ENCODE assay signal across 26 cellular contexts in genomic region chr7:3289996-3290395, GRCh38. TPM values are rescaled to one million over a fixed set of nuclear protein-coding genes. Genes with fewer than 3 reads are reported as not detected.
DNase-seq lines count a peak whose midpoint lies in the region; ATAC-seq and TF ChIP-seq lines count a peak whose summit lies in the region.
"Had no signal": no experiment of that assay in that cellular context is flagged by ENCODE, and none has a peak within 500 bp of the region (broad histone marks: within the 10 kb centered on the region; RNA-seq: fewer than 3 reads in every experiment).

No MANE protein-coding gene starts in this region.

- H3K79me2 ChIP-seq in Karpas-422 (ENCODE audit: low read length), result no peaks in the 10 kb centered on the region

- TF ChIP-seq CTCF in astrocyte of the cerebellum (IDR thresholded peaks at IDR 0.05; ENCODE audit: low read depth, low read length, missing control alignments) (no peak), heart left ventricle (IDR thresholded peaks at IDR 0.05) (no peak)

- peak; percentile 25 for DNase-seq in COLO668 (lab: John Stamatoyannopoulos, UW; ENCODE audit: unreplicated experiment)
- DNase-seq in HK-2 (ENCODE audit: unreplicated experiment), result peak; percentile 58
- DNase-seq in astrocyte of the cerebellum (ENCODE audit: low read depth), result peak; percentile 74
- DNase-seq in glomerular visceral epithelial cell (ENCODE audit: extremely low spot score), result peak; percentile 93
- DNase-seq in Karpas-422, result no peak
- DNase-seq in heart left ventricle, result no peak
- no peak for DNase-seq in activated gamma-delta T cell treated with Interleukin-2 at 50 U/mL for 16 hours
- DNase-seq: activated CD4-positive, alpha-beta T cell treated with anti-CD3 and anti-CD28 coated beads for 4 hours; activated naive CD4-positive, alpha-beta T cell; activated T-cell treated with anti-CD3 and anti-CD28 coated beads, Interleukin-2, amount 50 U/mL, for 4 hours; DND-41; head of caudate nucleus; KBM-7; left ventricle myocardium inferior; midbrain; MV-4-11; NCI-H1694 treated with DMSO at 0.1 percent for 48 hours; NCI-H69; stimulated activated CD4-positive, alpha-beta T cell treated with anti-CD3 and anti-CD28 coated beads, Interleukin-4, amount 100 ng/mL, for 1 hour; T-helper 17 cell; uterus had no signal

- intact Hi-C loops in heart left ventricle (cut with DNase I), result no loop called here

- WGBS in heart left ventricle, 4 donors, result 75 to 84% (median 82%) methylated on average over 1 to 2 of the region's 2 CpGs

- H3K36me3 ChIP-seq in Karpas-422 (ENCODE audit: insufficient read depth, low read length) (no peaks in the 10 kb centered on the region), heart left ventricle (no peaks in the 10 kb centered on the region)
- H3K36me3 ChIP-seq: left ventricle myocardium inferior, right atrium auricular region, uterus had no signal

- no peaks in the 10 kb centered on the region for H4K20me1 ChIP-seq in Karpas-422 (ENCODE audit: insufficient read depth, low read depth, low read length)

- no peak overlapping the region for H3K9ac ChIP-seq in Karpas-422 (ENCODE audit: low read length)

- no peak overlapping the region for H3K4me2 ChIP-seq in Karpas-422 (ENCODE audit: low read depth, low read length, poor library complexity, severe bottlenecking)

- in situ Hi-C loops in astrocyte of the cerebellum (cut with HindIII; ENCODE audit: low sequenced_read_pairs), result no loop called here

- no peak overlapping the region for H2AFZ ChIP-seq in Karpas-422 (ENCODE audit: low read length)

- no peak for TF ChIP-seq POLR2A in heart left ventricle (IDR thresholded peaks at IDR 0.05)

- no peaks in the 10 kb centered on the region for H3K27me3 ChIP-seq in Karpas-422 (ENCODE audit: low read length)
- peaks cover 0 to 15% (median 0%) of the 10 kb centered on the region in 9 donors for H3K27me3 ChIP-seq in heart left ventricle
- H3K27me3 ChIP-seq: right atrium auricular region, uterus had no signal

- no peak overlapping the region for H3K4me3 ChIP-seq in astrocyte of the cerebellum (ENCODE audit: low read depth, low read length)
- H3K4me3 ChIP-seq in Karpas-422 (ENCODE audit: low read length), result no peak overlapping the region
- no peak overlapping the region for H3K4me3 ChIP-seq in heart left ventricle
- H3K4me3 ChIP-seq: GM12878, left ventricle myocardium inferior, right atrium auricular region, uterus had no signal

- no peaks in the 10 kb centered on the region for H3K9me2 ChIP-seq in Karpas-422 (replicated peaks; ENCODE audit: insufficient read depth, low read length)

- no peaks in the 10 kb centered on the region for H3K9me3 ChIP-seq in Karpas-422 (ENCODE audit: low read length)
- peaks cover 0 to 10% (median 0%) of the 10 kb centered on the region in 12 donors for H3K9me3 ChIP-seq in heart left ventricle
- H3K9me3 ChIP-seq: uterus had no signal

- H3K4me1 ChIP-seq in Karpas-422 (ENCODE audit: low read length), result no peaks in the 10 kb centered on the region
- H3K4me1 ChIP-seq in heart left ventricle, result no peaks in the 10 kb centered on the region
- H3K4me1 ChIP-seq: left ventricle myocardium inferior, right atrium auricular region, uterus had no signal

- ATAC-seq in HG02798 (IDR thresholded peaks at IDR 0.05; ENCODE audit: poor library complexity, unreplicated experiment) (no peak), heart left ventricle (no peak)
- ATAC-seq: activated T-cell treated with anti-CD3 and anti-CD28 coated beads, Interleukin-2, amount 50 U/mL, for 4 hours; GM12878; natural killer cell treated with Interleukin-12 subunit alpha and Interleukin-12 subunit beta and Interleukin-15 and Interleukin-18, amount 100 ng/mL, for 72 hours; stimulated activated memory B cell treated with anti-CD40 and anti-IgM and Interleukin-4, amounts not matched to agents 10 μg/mL and 1 μg/mL and 100 μg/mL, for 72 hours; T-helper 17 cell had no signal

- H3K27ac ChIP-seq in Karpas-422 (ENCODE audit: low read length) (no peak overlapping the region), heart left ventricle (no peak overlapping the region)
- H3K27ac ChIP-seq: left ventricle myocardium inferior, right atrium auricular region, uterus had no signal

RNA-seq across cellular contexts. Expression of gene SDK1, which starts 11.1 kb away (rescaled TPM):
- total RNA-seq in Karpas-422 (2014; rRNA removed; shearing (Covaris generic); ENCODE audit: low replicate concordance), result not detected in 2 replicates
- 1 to 10 TPM; 2.2 to 5.8 (median 3.6) TPM for total RNA-seq in heart left ventricle
- polyA plus RNA-seq in heart left ventricle, result 1 to 10 TPM; 2.2 to 3.3 TPM

Comparison
In these comparisons a context has a peak if more than half of its experiments do, and no peak if none do; other contexts are left out.
1. DNase-seq: peak in COLO668 (single experiment), HK-2 (single experiment), astrocyte of the cerebellum (single experiment) and glomerular visceral epithelial cell (single experiment); none in Karpas-422 (single experiment), heart left ventricle (0 of 5) and activated gamma-delta T cell treated with Interleukin-2 at 50 U/mL for 16 hours (single experiment).